Comparison of ENCODE assay signal across 20 cellular contexts in the genomic region with DNA sequence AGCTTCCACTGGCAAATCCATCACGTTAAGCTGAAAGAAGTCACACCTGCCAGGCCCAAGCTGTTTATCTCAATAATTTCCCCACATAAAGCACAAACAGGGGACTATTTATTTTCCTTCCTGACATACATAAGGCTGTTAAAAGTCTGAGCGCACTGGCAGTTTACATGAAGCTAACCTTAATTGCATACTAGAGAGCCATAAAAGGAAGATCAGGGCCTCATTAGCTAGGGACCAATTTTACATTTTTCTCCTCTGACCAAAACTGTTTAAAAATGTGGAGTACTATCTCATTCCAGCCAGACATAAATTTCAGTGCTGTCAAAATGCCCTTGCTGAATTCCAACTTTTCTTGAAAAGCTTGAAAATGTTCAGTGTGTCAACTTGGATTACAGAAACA.
A peak's percentile ranks its signal among the peaks of the same experiment; 100 is the strongest.
DNase-seq lines count a peak whose midpoint lies in the region; TF ChIP-seq lines count a peak whose summit lies in the region.
"Had no signal": no experiment of that assay in that cellular context is flagged by ENCODE, and none has a peak within 500 bp of the region (broad histone marks: within the 10 kb centered on the region; RNA-seq: fewer than 3 reads in every experiment).

No MANE protein-coding gene starts in this region.

- no peaks in the 10 kb centered on the region; the same call in 1 of the 2 replicates for H3K27me3 Mint-ChIP-seq in HFFc6 (ENCODE audit: insufficient read depth)
- H3K27me3 Mint-ChIP-seq in CD4-positive, alpha-beta memory T cell: peaks cover 0 to 6% of the 10 kb centered on the region in 2 donors

- intact Hi-C loops in CD4-positive, alpha-beta memory T cell (cut with micrococcal nuclease): no loop called here

- POLR2A ChIA-PET in CD4-positive, alpha-beta memory T cell (lab: Charles Lee; ENCODE audit: partially characterized antibody): no interaction called here

- H3K36me3 ChIP-seq in CD4-positive, alpha-beta memory T cell (ENCODE audit: insufficient read depth, low read length): no peaks in the 10 kb centered on the region
- H3K36me3 ChIP-seq: BLaER1 treated with 17β-estradiol and CSF1 and Interleukin-3, amounts not matched to agents 10 nM and 100 nM; HAP-1 had no signal

- CTCF ChIA-PET in CD4-positive, alpha-beta memory T cell (lab: Charles Lee; ENCODE audit: partially characterized antibody): no interaction called here

- H3K4me1 Mint-ChIP-seq in HFFc6 (ENCODE audit: low read depth): peaks cover 21% of the 10 kb centered on the region
- no peaks in the 10 kb centered on the region for H3K4me1 Mint-ChIP-seq in CD4-positive, alpha-beta memory T cell
- H3K4me1 Mint-ChIP-seq: IgD-negative memory B cell had no signal

- no peaks in the 10 kb centered on the region for H3K9me3 Mint-ChIP-seq in HFFc6
- H3K9me3 Mint-ChIP-seq in CD4-positive, alpha-beta memory T cell: peaks cover 0 to 8% (median 0%) of the 10 kb centered on the region in 8 donors
- H3K9me3 Mint-ChIP-seq: IgD-negative memory B cell; T-helper 1 cell treated with Interleukin-12 subunit alpha and Interleukin-12 subunit beta and Interleukin-4 antibody, amounts not matched to agents 30 μg/mL and 1 μg/mL, for 36 hours had no signal

- H3K4me3 Mint-ChIP-seq in HFFc6: no peak overlapping the region
- H3K4me3 Mint-ChIP-seq in CD4-positive, alpha-beta memory T cell: no peak overlapping the region
- H3K4me3 Mint-ChIP-seq: IgD-negative memory B cell; T-helper 1 cell treated with Interleukin-12 subunit alpha and Interleukin-12 subunit beta and Interleukin-4 antibody, amounts not matched to agents 30 μg/mL and 1 μg/mL, for 36 hours had no signal

- TF ChIP-seq CTCF in HFFc6 (IDR thresholded peaks at IDR 0.05) (no peak), fibroblast of villous mesenchyme (IDR thresholded peaks at IDR 0.05; ENCODE audit: insufficient read depth, low read depth, low read length) (no peak)

- H3K4me3 ChIP-seq in fibroblast of villous mesenchyme (ENCODE audit: low read depth, low read length): no peak overlapping the region
- H3K4me3 ChIP-seq in CD4-positive, alpha-beta memory T cell (ENCODE audit: low read length in 2 of 2): no peak overlapping the region
- H3K4me3 ChIP-seq: BLaER1 treated with 17β-estradiol and CSF1 and Interleukin-3, amounts not matched to agents 10 nM and 100 nM; GM12878; HAP-1; SK-N-MC had no signal

- H3K9me3 ChIP-seq in CD4-positive, alpha-beta memory T cell (ENCODE audit: control insufficient read depth in 1 of 2, low read length in 2 of 2): no peaks in the 10 kb centered on the region

- H3K27me3 ChIP-seq in CD4-positive, alpha-beta memory T cell (ENCODE audit: insufficient read depth, low read length): no peaks in the 10 kb centered on the region
- H3K27me3 ChIP-seq: BLaER1 treated with 17β-estradiol and CSF1 and Interleukin-3, amounts not matched to agents 10 nM and 100 nM had no signal

- H3K36me3 Mint-ChIP-seq in HFFc6 (ENCODE audit: low read depth): no peaks in the 10 kb centered on the region
- H3K36me3 Mint-ChIP-seq in CD4-positive, alpha-beta memory T cell: no peaks in the 10 kb centered on the region
- H3K36me3 Mint-ChIP-seq: IgD-negative memory B cell had no signal

- no peak overlapping the region for H3K27ac ChIP-seq in CD4-positive, alpha-beta memory T cell (ENCODE audit: low read depth, low read length)
- H3K27ac ChIP-seq: BLaER1 treated with 17β-estradiol and CSF1 and Interleukin-3, amounts not matched to agents 10 nM and 100 nM; SK-N-MC had no signal

- no peak overlapping the region for H3K27ac Mint-ChIP-seq in HFFc6
- H3K27ac Mint-ChIP-seq in CD4-positive, alpha-beta memory T cell: no peak overlapping the region
- H3K27ac Mint-ChIP-seq: IgD-negative memory B cell; T-helper 1 cell treated with Interleukin-12 subunit alpha and Interleukin-12 subunit beta and Interleukin-4 antibody, amounts not matched to agents 30 μg/mL and 1 μg/mL, for 36 hours had no signal

- peak; percentile 44 for DNase-seq in AG20443 (ENCODE audit: low spot score)
- peak; percentile 29 for DNase-seq in HFFc6
- DNase-seq in amniotic epithelial cell (ENCODE audit: low read depth): peak; percentile 60
- peak; percentile 29 for DNase-seq in fibroblast of villous mesenchyme (ENCODE audit: low read depth)
- DNase-seq in NCI-H1930 (lab: John Stamatoyannopoulos, UW): no peak
- DNase-seq in CD4-positive, alpha-beta memory T cell: no peak
- no peak for DNase-seq in NCI-H2171 (lab: John Stamatoyannopoulos, UW)
- DNase-seq in NCI-H2196 treated with DMSO at 0.1 percent for 48 hours (lab: John Stamatoyannopoulos, UW; ENCODE audit: unreplicated experiment): no peak
- DNase-seq: ACHN, DMS153, NCI-H1436 treated with DMSO at 0.1 percent for 48 hours, NCI-H2107, NCI-H510A, PC-3 had no signal

- no peaks in the 10 kb centered on the region for H3K4me1 ChIP-seq in CD4-positive, alpha-beta memory T cell (ENCODE audit: insufficient read depth, low read length)
- H3K4me1 ChIP-seq: BLaER1 treated with 17β-estradiol and CSF1 and Interleukin-3, amounts not matched to agents 10 nM and 100 nM had no signal

Comparison
In these comparisons a context has a peak if more than half of its experiments do, and no peak if none do; other contexts are left out.
1. DNase-seq: peak in AG20443 (single experiment), HFFc6 (single experiment), amniotic epithelial cell (single experiment) and fibroblast of villous mesenchyme (single experiment); none in NCI-H1930 (0 of 2), CD4-positive, alpha-beta memory T cell (0 of 5), NCI-H2171 (single experiment) and NCI-H2196 treated with DMSO at 0.1 percent for 48 hours (single experiment).